ENCODE assay signal across 1 cellular context in the genomic region with DNA sequence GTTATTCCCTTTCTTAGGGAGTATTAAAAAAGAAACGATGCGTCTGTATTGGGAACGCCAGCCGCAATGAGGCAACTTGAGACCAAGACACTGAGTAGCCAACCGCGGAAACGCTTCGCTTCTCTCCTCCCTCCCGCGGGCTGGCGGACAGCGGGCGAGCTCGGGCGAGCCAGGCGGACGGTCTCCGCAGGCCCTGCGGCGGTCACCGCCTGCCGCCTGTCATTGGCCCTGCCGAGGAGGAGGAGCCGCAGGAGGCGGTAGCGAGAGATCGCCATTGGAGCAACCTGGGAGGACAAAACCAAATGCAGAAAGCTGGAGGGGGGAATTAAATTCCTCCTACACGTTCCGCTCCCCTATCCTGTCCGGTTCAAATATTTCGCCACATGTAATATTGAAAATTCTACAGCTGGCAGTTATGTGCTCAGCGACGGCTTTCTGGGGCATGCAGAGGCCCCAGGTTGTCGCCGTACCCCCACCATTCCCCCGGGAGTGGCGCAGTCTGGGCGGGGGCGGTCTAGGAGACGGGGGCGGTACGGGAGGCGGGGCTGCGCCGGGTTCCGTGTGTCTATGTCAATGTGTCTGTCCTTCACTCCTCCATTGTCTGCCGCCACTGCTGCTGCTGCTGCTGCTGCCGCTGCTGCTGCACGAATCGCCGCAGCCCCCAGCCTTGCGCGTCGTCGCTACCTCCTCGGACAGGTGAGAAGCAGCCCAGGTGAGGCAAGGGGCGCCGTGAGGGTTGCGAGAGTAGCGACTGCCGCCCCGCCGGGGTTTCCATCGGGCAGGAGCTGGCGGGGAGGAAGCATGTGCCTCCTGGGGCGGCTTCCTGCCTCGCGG.
TF ChIP-seq lines count a peak whose summit lies in the region.

TSS of gene ANKMY2 (minus strand) at position 162 of the 834 bp plus-strand sequence. CDS start 181 bp downstream, outside the sequence.
TSS of gene BZW2 (plus strand) at position 589 of the 834 bp plus-strand sequence. CDS start 19,263 bp downstream, outside the sequence.

TF ChIP-seq in HepG2, 621 proteins besides CTCF, POLR2A, EP300 and RAD21 (continued from another document and continues in another):
- TF ChIP-seq ATF7 (IDR thresholded peaks at IDR 0.05) (peak; percentile 89), ATF7 (CRISPR knock-in tag; IDR thresholded peaks at IDR 0.05) (no peak), FOXC1 (CRISPR knock-in tag; IDR thresholded peaks at IDR 0.05; ENCODE audit: borderline replicate concordance) (no peak; the same call in 1 of the 2 replicates), MYNN (CRISPR knock-in tag; IDR thresholded peaks at IDR 0.05; ENCODE audit: low read depth) (no peak), SP2 (CRISPR knock-in tag; IDR thresholded peaks at IDR 0.05) (peak; percentile 76), THAP7 (CRISPR knock-in tag; IDR thresholded peaks at IDR 0.05) (no peak), ZBTB8A (CRISPR knock-in tag; IDR thresholded peaks at IDR 0.05; ENCODE audit: borderline replicate concordance, low read depth) (peak; percentile 56; the same call in 1 of the 2 replicates), FOXM1 (CRISPR knock-in tag; IDR thresholded peaks at IDR 0.05) (0 out of 2 replicates have a peak, but pooled peaks have one; percentile 57), RORA (CRISPR knock-in tag; IDR thresholded peaks at IDR 0.05) (no peak), HOXA3 (CRISPR knock-in tag; IDR thresholded peaks at IDR 0.05) (peak; percentile 41), EEA1 (CRISPR knock-in tag; IDR thresholded peaks at IDR 0.05; ENCODE audit: borderline replicate concordance) (peak; percentile 67; the same call in 1 of the 2 replicates), KAT8 (CRISPR knock-in tag; IDR thresholded peaks at IDR 0.05) (peak; percentile 60), ZNF691 (CRISPR knock-in tag; IDR thresholded peaks at IDR 0.05; ENCODE audit: borderline replicate concordance, low read depth) (peak; percentile 38; the same call in 1 of the 2 replicates), MAZ (IDR thresholded peaks at IDR 0.05; ENCODE audit: borderline replicate concordance, low read depth, low read length) (peak; percentile 85; the same call in 1 of the 2 replicates), MAZ (CRISPR knock-in tag; IDR thresholded peaks at IDR 0.05; ENCODE audit: low read depth) (peak; percentile 74; the same call in 1 of the 2 replicates), ZNF761 (CRISPR knock-in tag; conservative IDR thresholded peaks at IDR 0.05) (no peak; the same call in 1 of the 2 replicates), RFXAP (CRISPR knock-in tag; IDR thresholded peaks at IDR 0.05; ENCODE audit: borderline replicate concordance) (peak; percentile 60), ZMYM4 (CRISPR knock-in tag; IDR thresholded peaks at IDR 0.05) (peak; percentile 49), ZNF263 (CRISPR knock-in tag; IDR thresholded peaks at IDR 0.05) (peak; percentile 40; the same call in 1 of the 2 replicates), ZNF841 (CRISPR knock-in tag; IDR thresholded peaks at IDR 0.05; ENCODE audit: borderline replicate concordance) (peak; percentile 69; the same call in 1 of the 2 replicates), ZFP41 (CRISPR knock-in tag; IDR thresholded peaks at IDR 0.05; ENCODE audit: borderline replicate concordance) (0 out of 2 replicates have a peak, but pooled peaks have one; percentile 32), ATF4 (CRISPR knock-in tag; IDR thresholded peaks at IDR 0.05) (peak in 1 of 2 experiments; percentile 67; a peak in 2 of 4 replicates), MEF2D (CRISPR knock-in tag; IDR thresholded peaks at IDR 0.05) (peak; percentile 74; the same call in 1 of the 2 replicates), U2AF2 (IDR thresholded peaks at IDR 0.05; ENCODE audit: low read depth, low read length) (no peak), AHR (CRISPR knock-in tag; IDR thresholded peaks at IDR 0.05) (no peak; the same call in 1 of the 2 replicates), ZBTB3 (CRISPR knock-in tag; IDR thresholded peaks at IDR 0.05; ENCODE audit: borderline replicate concordance, low read depth) (no peak), ZNF17 (CRISPR knock-in tag; IDR thresholded peaks at IDR 0.05) (0 out of 2 replicates have a peak, but pooled peaks have one; percentile 21), PHF20 (CRISPR knock-in tag; IDR thresholded peaks at IDR 0.05) (peak; percentile 51; the same call in 1 of the 2 replicates), ZSCAN29 (CRISPR knock-in tag; conservative IDR thresholded peaks at IDR 0.05) (peak; percentile 42; the same call in 1 of the 2 replicates), DMAP1 (CRISPR knock-in tag; IDR thresholded peaks at IDR 0.05) (peak; percentile 94), ZNF432 (CRISPR knock-in tag; IDR thresholded peaks at IDR 0.05; ENCODE audit: borderline replicate concordance) (no peak), ZNF207 (IDR thresholded peaks at IDR 0.05; ENCODE audit: borderline replicate concordance) (no peak), ZNF431 (CRISPR knock-in tag; IDR thresholded peaks at IDR 0.05; ENCODE audit: borderline replicate concordance, low read depth) (no peak; the same call in 1 of the 2 replicates), ZNF788 (CRISPR knock-in tag; IDR thresholded peaks at IDR 0.05; ENCODE audit: borderline replicate concordance) (no peak; the same call in none of the 2 replicates), GPBP1L1 (CRISPR knock-in tag; IDR thresholded peaks at IDR 0.05) (no peak), ZMAT3 (CRISPR knock-in tag; conservative IDR thresholded peaks at IDR 0.05) (peak; percentile 58), MAF1 (CRISPR knock-in tag; IDR thresholded peaks at IDR 0.05; ENCODE audit: borderline replicate concordance) (no peak), PCBP1 (IDR thresholded peaks at IDR 0.05; ENCODE audit: borderline replicate concordance, low read depth, low read length) (peak; percentile 65; the same call in 1 of the 2 replicates), ZBTB34 (CRISPR knock-in tag; IDR thresholded peaks at IDR 0.05) (no peak)
- TF ChIP-seq, protein P1, sequence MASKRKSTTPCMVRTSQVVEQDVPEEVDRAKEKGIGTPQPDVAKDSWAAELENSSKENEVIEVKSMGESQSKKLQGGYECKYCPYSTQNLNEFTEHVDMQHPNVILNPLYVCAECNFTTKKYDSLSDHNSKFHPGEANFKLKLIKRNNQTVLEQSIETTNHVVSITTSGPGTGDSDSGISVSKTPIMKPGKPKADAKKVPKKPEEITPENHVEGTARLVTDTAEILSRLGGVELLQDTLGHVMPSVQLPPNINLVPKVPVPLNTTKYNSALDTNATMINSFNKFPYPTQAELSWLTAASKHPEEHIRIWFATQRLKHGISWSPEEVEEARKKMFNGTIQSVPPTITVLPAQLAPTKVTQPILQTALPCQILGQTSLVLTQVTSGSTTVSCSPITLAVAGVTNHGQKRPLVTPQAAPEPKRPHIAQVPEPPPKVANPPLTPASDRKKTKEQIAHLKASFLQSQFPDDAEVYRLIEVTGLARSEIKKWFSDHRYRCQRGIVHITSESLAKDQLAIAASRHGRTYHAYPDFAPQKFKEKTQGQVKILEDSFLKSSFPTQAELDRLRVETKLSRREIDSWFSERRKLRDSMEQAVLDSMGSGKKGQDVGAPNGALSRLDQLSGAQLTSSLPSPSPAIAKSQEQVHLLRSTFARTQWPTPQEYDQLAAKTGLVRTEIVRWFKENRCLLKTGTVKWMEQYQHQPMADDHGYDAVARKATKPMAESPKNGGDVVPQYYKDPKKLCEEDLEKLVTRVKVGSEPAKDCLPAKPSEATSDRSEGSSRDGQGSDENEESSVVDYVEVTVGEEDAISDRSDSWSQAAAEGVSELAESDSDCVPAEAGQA (IDR thresholded peaks at IDR 0.05; ENCODE audit: low read depth) = no peak
- TF ChIP-seq, protein P1 (CRISPR knock-in tag; IDR thresholded peaks at IDR 0.05; ENCODE audit: borderline replicate concordance) = peak; percentile 60; the same call in 1 of the 2 replicates
- TF ChIP-seq, protein P2, sequence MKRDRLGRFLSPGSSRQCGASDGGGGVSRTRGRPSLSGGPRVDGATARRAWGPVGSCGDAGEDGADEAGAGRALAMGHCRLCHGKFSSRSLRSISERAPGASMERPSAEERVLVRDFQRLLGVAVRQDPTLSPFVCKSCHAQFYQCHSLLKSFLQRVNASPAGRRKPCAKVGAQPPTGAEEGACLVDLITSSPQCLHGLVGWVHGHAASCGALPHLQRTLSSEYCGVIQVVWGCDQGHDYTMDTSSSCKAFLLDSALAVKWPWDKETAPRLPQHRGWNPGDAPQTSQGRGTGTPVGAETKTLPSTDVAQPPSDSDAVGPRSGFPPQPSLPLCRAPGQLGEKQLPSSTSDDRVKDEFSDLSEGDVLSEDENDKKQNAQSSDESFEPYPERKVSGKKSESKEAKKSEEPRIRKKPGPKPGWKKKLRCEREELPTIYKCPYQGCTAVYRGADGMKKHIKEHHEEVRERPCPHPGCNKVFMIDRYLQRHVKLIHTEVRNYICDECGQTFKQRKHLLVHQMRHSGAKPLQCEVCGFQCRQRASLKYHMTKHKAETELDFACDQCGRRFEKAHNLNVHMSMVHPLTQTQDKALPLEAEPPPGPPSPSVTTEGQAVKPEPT (CRISPR knock-in tag; IDR thresholded peaks at IDR 0.05; ENCODE audit: low read depth) = peak; percentile 55; the same call in 1 of the 2 replicates
- TF ChIP-seq, protein P3, sequence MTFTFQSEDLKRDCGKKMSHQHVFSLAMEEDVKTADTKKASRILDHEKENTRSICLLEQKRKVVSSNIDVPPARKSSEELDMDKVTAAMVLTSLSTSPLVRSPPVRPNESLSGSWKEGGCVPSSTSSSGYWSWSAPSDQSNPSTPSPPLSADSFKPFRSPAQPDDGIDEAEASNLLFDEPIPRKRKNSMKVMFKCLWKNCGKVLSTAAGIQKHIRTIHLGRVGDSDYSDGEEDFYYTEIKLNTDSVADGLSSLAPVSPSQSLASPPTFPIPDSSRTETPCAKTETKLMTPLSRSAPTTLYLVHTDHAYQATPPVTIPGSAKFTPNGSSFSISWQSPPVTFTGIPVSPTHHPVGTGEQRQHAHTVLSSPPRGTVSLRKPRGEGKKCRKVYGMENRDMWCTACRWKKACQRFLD (CRISPR knock-in tag; IDR thresholded peaks at IDR 0.05; ENCODE audit: borderline replicate concordance) = peak; percentile 29; the same call in 1 of the 2 replicates
- TF ChIP-seq, protein P4, sequence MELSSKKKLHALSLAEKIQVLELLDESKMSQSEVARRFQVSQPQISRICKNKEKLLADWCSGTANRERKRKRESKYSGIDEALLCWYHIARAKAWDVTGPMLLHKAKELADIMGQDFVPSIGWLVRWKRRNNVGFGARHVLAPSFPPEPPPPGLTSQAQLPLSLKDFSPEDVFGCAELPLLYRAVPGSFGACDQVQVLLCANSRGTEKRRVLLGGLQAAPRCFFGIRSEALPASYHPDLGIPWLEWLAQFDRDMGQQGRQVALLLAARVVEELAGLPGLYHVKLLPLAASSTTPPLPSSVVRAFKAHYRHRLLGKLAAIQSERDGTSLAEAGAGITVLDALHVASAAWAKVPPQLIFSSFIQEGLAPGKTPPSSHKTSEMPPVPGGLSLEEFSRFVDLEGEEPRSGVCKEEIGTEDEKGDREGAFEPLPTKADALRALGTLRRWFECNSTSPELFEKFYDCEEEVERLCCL (CRISPR knock-in tag; IDR thresholded peaks at IDR 0.05; ENCODE audit: borderline replicate concordance) = no peak; the same call in 1 of the 2 replicates
